Comparison of ENCODE assay signal across 19 cellular contexts in the genomic region with DNA sequence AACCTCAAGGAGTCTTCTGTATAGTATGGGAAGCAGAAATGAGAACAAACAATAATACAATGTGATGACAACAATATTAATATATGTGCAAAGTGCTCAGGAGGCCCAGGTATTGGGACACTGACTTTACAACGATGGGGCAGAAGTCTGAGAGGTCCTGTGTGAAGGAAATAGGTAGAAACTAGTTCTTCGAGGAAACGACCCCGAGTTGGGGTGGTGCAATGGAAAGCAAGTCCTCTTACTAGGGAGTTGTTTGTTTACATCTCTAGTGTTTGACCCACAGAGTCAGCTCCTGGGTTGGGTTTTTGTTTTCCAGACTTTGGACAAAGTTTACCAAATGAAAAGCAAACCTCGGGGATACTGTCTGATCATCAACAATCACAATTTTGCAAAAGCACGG.
"Had no signal": no experiment of that assay in that cellular context is flagged by ENCODE, and none has a peak within 500 bp of the region (broad histone marks: within the 10 kb centered on the region; RNA-seq: fewer than 3 reads in every experiment).

No MANE protein-coding gene starts in this region.

- H3K4me3 Mint-ChIP-seq: stimulated activated naive CD8-positive, alpha-beta T cell treated with anti-CD3 and anti-CD28 coated beads, Interleukin-15, Interleukin-2, amounts not matched to agents 100 ng/mL and 50 ng/mL, for 24 hours had no signal

- H3K27me3 Mint-ChIP-seq: stimulated activated naive CD8-positive, alpha-beta T cell treated with anti-CD3 and anti-CD28 coated beads, Interleukin-15, Interleukin-2, amounts not matched to agents 100 ng/mL and 50 ng/mL, for 24 hours had no signal

- H3K9me3 ChIP-seq: breast epithelium, gastroesophageal sphincter, heart right ventricle, left ventricle myocardium inferior, right lobe of liver, suprapubic skin, transverse colon, uterus had no signal

- H3K36me3 ChIP-seq: uterus had no signal

- H3K27me3 ChIP-seq: breast epithelium, gastroesophageal sphincter, heart right ventricle, right lobe of liver, suprapubic skin, transverse colon, uterus had no signal

- ATAC-seq: esophagus mucosa, gastroesophageal sphincter, heart right ventricle, right lobe of liver had no signal

- DNase-seq: activated naive CD4-positive, alpha-beta T cell treated with Interleukin-2 at 50 U/mL for 16 hours; effector CD4-positive, alpha-beta T cell; heart right ventricle; kidney glomerular epithelial cell; left ventricle myocardium inferior; mammary epithelial cell; right lobe of liver; small intestine; stimulated activated CD4-positive, alpha-beta T cell treated with anti-CD3 and anti-CD28 coated beads, Interleukin-15, amount 100 ng/mL, for 24 hours; stimulated activated CD4-positive, alpha-beta T cell treated with anti-CD3 and anti-CD28 coated beads, Interleukin-2, amount 100 ng/mL, for 48 hours; transverse colon; uterus had no signal

- H3K9me3 Mint-ChIP-seq: activated T-helper 2 cell treated with anti-CD3 and anti-CD28 coated beads, Interferon-gamma antibody, Interleukin-2, Interleukin-4, amounts not matched to agents 10 μg/mL and 5 μg/mL and 100 μg/mL, durations not matched to agents 14 hours and 24 hours and 36 hours; stimulated activated naive CD8-positive, alpha-beta T cell treated with anti-CD3 and anti-CD28 coated beads, Interleukin-15, Interleukin-2, amounts not matched to agents 100 ng/mL and 50 ng/mL, for 24 hours had no signal

- H3K79me2 ChIP-seq: parathyroid adenoma had no signal

- H3K27ac Mint-ChIP-seq: activated T-helper 2 cell treated with anti-CD3 and anti-CD28 coated beads, Interferon-gamma antibody, Interleukin-2, Interleukin-4, amounts not matched to agents 10 μg/mL and 5 μg/mL and 100 μg/mL, durations not matched to agents 14 hours and 24 hours and 36 hours; stimulated activated naive CD8-positive, alpha-beta T cell treated with anti-CD3 and anti-CD28 coated beads, Interleukin-15, Interleukin-2, amounts not matched to agents 100 ng/mL and 50 ng/mL, for 24 hours had no signal

- H3K27ac ChIP-seq: breast epithelium, gastroesophageal sphincter, heart right ventricle, left ventricle myocardium inferior, parathyroid adenoma, right lobe of liver, suprapubic skin, transverse colon, uterus had no signal

- H3K9ac ChIP-seq: parathyroid adenoma had no signal

- H3K4me3 ChIP-seq: breast epithelium, gastroesophageal sphincter, heart right ventricle, left ventricle myocardium inferior, right lobe of liver, suprapubic skin, transverse colon, uterus had no signal

- H2AFZ ChIP-seq: parathyroid adenoma had no signal

- H3K4me1 ChIP-seq: breast epithelium, left ventricle myocardium inferior, parathyroid adenoma, right lobe of liver, suprapubic skin, uterus had no signal
